Comparison of ENCODE assay signal across 26 cellular contexts in genomic region chr18:29305516-29305915, GRCh38.
"Had no signal": no experiment of that assay in that cellular context is flagged by ENCODE, and none has a peak within 500 bp of the region (broad histone marks: within the 10 kb centered on the region; RNA-seq: fewer than 3 reads in every experiment).

No MANE protein-coding gene starts in this region.

- H3K4me1 ChIP-seq: stomach, suprapubic skin, testis, thyroid gland, tibial artery, tibial nerve, transverse colon, upper lobe of left lung, upper lobe of right lung, uterus, vagina had no signal

- H3K9me3 ChIP-seq: stomach, suprapubic skin, testis, thoracic aorta, thyroid gland, tibial artery, tibial nerve, transverse colon, upper lobe of left lung, upper lobe of right lung, uterus, vagina had no signal

- H3K27me3 ChIP-seq: stomach, suprapubic skin, testis, thyroid gland, tibial artery, tibial nerve, transverse colon, upper lobe of left lung, upper lobe of right lung, uterus, vagina had no signal

- H3K36me3 ChIP-seq: stomach, suprapubic skin, thoracic aorta, thyroid gland, tibial artery, tibial nerve, transverse colon, upper lobe of left lung, upper lobe of right lung, uterus, vagina had no signal

- ATAC-seq: stimulated activated effector memory CD8-positive, alpha-beta T cell treated with anti-CD3 and anti-CD28 coated beads, Interleukin-12 subunit alpha, Interleukin-12 subunit beta, amount 100 ng/mL, for 72 hours; stimulated activated memory B cell treated with anti-CD40 and anti-IgM and Interleukin-4, amounts not matched to agents 10 μg/mL and 1 μg/mL and 100 μg/mL, for 72 hours; stimulated activated naive B cell treated with anti-CD40 and anti-IgM and Interleukin-4, amounts not matched to agents 10 μg/mL and 1 μg/mL and 100 μg/mL, for 72 hours; stimulated activated naive CD8-positive, alpha-beta T cell treated with anti-CD3 and anti-CD28 coated beads, Interleukin-15, amount 100 ng/mL, for 72 hours; stimulated activated naive CD8-positive, alpha-beta T cell treated with anti-CD3 and anti-CD28 coated beads, Interleukin-15, Interleukin-2, amounts not matched to agents 100 U/mL and 50 U/mL, for 24 hours; upper lobe of right lung had no signal

- DNase-seq: stimulated activated CD4-positive, alpha-beta T cell treated with anti-CD3 and anti-CD28 coated beads, Interleukin-2, amount 100 ng/mL, for 48 hours; stimulated activated CD4-positive, alpha-beta T cell treated with anti-CD3 and anti-CD28 coated beads, Interleukin-4, amount 100 ng/mL, for 1 hour; stimulated activated CD4-positive, alpha-beta T cell treated with anti-CD3 and anti-CD28 coated beads, Interleukin-4, amount 100 ng/mL, for 24 hours; stimulated activated CD4-positive, alpha-beta T cell treated with anti-CD3 and anti-CD28 coated beads, Interleukin-4, amount 100 ng/mL, for 4 hours; stimulated activated CD8-positive, alpha-beta memory T cell treated with anti-CD3 and anti-CD28 coated beads, Interleukin-4, amount 100 ng/mL, for 48 hours; stimulated activated naive B cell treated with anti-CD40 and anti-IgM and Interleukin-4, amounts not matched to agents 10 μg/mL and 1 μg/mL and 100 μg/mL, for 72 hours; stimulated activated naive CD4-positive, alpha-beta T cell; stimulated activated naive CD4-positive, alpha-beta T cell treated with Interleukin-2 at 50 U/mL for 16 hours; stimulated activated naive CD8-positive, alpha-beta T cell treated with anti-CD3 and anti-CD28 coated beads, Interleukin-15, amount 100 ng/mL, for 72 hours; stimulated activated naive CD8-positive, alpha-beta T cell treated with anti-CD3 and anti-CD28 coated beads, Interleukin-15, Interleukin-2, amounts not matched to agents 100 U/mL and 50 U/mL, for 24 hours; stomach; substantia nigra; testis; thyroid gland; tibial artery; transverse colon; trophoblast cell; upper lobe of left lung; upper lobe of right lung; uterus had no signal

- H3K4me3 ChIP-seq: stomach, suprapubic skin, testis, thoracic aorta, thyroid gland, tibial artery, tibial nerve, transverse colon, upper lobe of left lung, upper lobe of right lung, uterus, vagina had no signal

- H3K27ac ChIP-seq: stomach, suprapubic skin, testis, thoracic aorta, thyroid gland, tibial artery, tibial nerve, transverse colon, upper lobe of left lung, upper lobe of right lung, uterus, vagina had no signal
